In the genomic region with DNA sequence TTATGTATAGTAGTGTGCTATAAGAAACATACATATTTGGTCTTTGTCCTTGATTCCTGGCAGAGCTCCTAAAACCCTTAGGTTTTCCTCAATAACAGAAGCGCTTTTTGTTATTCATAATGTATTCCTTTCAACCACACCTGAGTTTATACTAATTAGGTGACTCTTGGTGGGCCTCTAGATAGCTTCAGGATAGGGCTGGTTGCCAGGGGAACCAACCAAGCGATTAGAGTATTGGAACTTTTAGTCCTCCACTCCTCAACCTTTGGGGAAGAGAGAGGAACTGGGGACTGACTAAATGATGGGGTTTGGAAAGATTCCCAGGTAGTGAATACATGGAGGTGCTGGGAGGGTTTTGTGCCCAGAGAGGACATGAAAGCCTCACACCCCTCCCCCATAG, we compare ENCODE assay signal across 33 cellular contexts.
"Had no signal": no experiment of that assay in that cellular context is flagged by ENCODE, and none has a peak within 500 bp of the region (broad histone marks: within the 10 kb centered on the region; RNA-seq: fewer than 3 reads in every experiment).

No MANE protein-coding gene starts in this region.

- H3K4me1 ChIP-seq: breast epithelium, colonic mucosa, esophagus squamous epithelium had no signal

- H3K27ac Mint-ChIP-seq: activated CD4-positive, alpha-beta memory T cell treated with anti-CD3 and anti-CD28 coated beads for 36 hours; activated CD4-positive, alpha-beta T cell treated with anti-CD3 and anti-CD28 coated beads for 36 hours; activated CD4-positive, alpha-beta T cell treated with anti-CD3 and anti-CD28 coated beads, Interleukin-2, amount 10 ng/mL, durations not matched to agents 24 days and 14 days; activated CD8-positive, alpha-beta memory T cell treated with anti-CD3 and anti-CD28 coated beads, Interleukin-2, amount 10 ng/mL, durations not matched to agents 7 days and 5 days; activated CD8-positive, alpha-beta T cell treated with anti-CD3 and anti-CD28 coated beads, Interleukin-2, amount 10 ng/mL, durations not matched to agents 7 days and 5 days; activated naive CD4-positive, alpha-beta T cell treated with anti-CD3 and anti-CD28 coated beads, Interleukin-2, amount 10 ng/mL, durations not matched to agents 7 days and 5 days; activated naive CD4-positive, alpha-beta T cell treated with anti-CD3 and anti-CD28 coated beads, Interleukin-2, amount 50 U/mL, for 72 hours; activated naive CD8-positive, alpha-beta T cell treated with anti-CD3 and anti-CD28 coated beads, Interleukin-2, amount 10 ng/mL, durations not matched to agents 7 days and 5 days; activated T-helper 1 cell treated with anti-CD3 and anti-CD28 coated beads, Interleukin-12 subunit alpha, Interleukin-12 subunit beta, Interleukin-2, Interleukin-4 antibody, amounts not matched to agents 30 ng/mL and 10 ng/mL and 1 ng/mL, durations not matched to agents 14 hours and 24 hours and 36 hours; activated T-helper 2 cell treated with anti-CD3 and anti-CD28 coated beads, Interferon-gamma antibody, Interleukin-2, Interleukin-4, amounts not matched to agents 10 μg/mL and 5 μg/mL and 100 μg/mL, durations not matched to agents 14 hours and 24 hours and 36 hours; T-cell; T-helper 1 cell treated with Interleukin-12 subunit alpha and Interleukin-12 subunit beta and Interleukin-4 antibody, amounts not matched to agents 30 μg/mL and 1 μg/mL, for 36 hours had no signal

- H3K9me3 ChIP-seq: ascending aorta, breast epithelium, colonic mucosa, esophagus squamous epithelium, gastroesophageal sphincter had no signal

- H3K27me3 ChIP-seq: ascending aorta, breast epithelium, cardiac muscle cell, colonic mucosa, esophagus squamous epithelium, gastroesophageal sphincter had no signal

- DNase-seq: activated CD4-positive, alpha-beta memory T cell treated with anti-CD3 and anti-CD28 coated beads for 36 hours; activated CD4-positive, alpha-beta T cell treated with anti-CD3 and anti-CD28 coated beads for 36 hours; activated CD4-positive, alpha-beta T cell treated with anti-CD3 and anti-CD28 coated beads, Interleukin-2, amount 10 ng/mL, durations not matched to agents 24 days and 14 days; activated CD4-positive, CD25-positive, alpha-beta regulatory T cell; activated CD4-positive, CD25-positive, alpha-beta regulatory T cell treated with anti-CD3 and anti-CD28 coated beads, Interleukin-2, amount 50 U/mL, for 72 hours; activated CD8-positive, alpha-beta memory T cell treated with anti-CD3 and anti-CD28 coated beads, Interleukin-2, amount 10 ng/mL, durations not matched to agents 7 days and 5 days; activated CD8-positive, alpha-beta memory T cell treated with anti-CD3 and anti-CD28 coated beads, Interleukin-2, amount 50 U/mL, for 4 hours; activated CD8-positive, alpha-beta T cell treated with anti-CD3 and anti-CD28 coated beads, Interleukin-2, amount 10 ng/mL, durations not matched to agents 7 days and 5 days; activated effector memory CD4-positive, alpha-beta T cell treated with anti-CD3 and anti-CD28 coated beads, Interleukin-2, amount 50 U/mL, for 16 hours; activated naive CD4-positive, alpha-beta T cell; activated naive CD4-positive, alpha-beta T cell treated with anti-CD3 and anti-CD28 coated beads, Interleukin-2, amount 10 ng/mL, durations not matched to agents 7 days and 5 days; activated naive CD8-positive, alpha-beta T cell treated with anti-CD3 and anti-CD28 coated beads, Interleukin-2, amount 10 ng/mL, durations not matched to agents 7 days and 5 days; activated T-cell treated with anti-CD3 and anti-CD28 coated beads, Interleukin-2, amount 50 U/mL, for 1 hour; activated T-cell treated with anti-CD3 and anti-CD28 coated beads, Interleukin-2, amount 50 U/mL, for 48 hours; central memory CD4-positive, alpha-beta T cell; cerebellar nuclear complex; colonic mucosa; effector CD8-positive, alpha-beta T cell; esophagus squamous epithelium; foreskin melanocyte; T-cell; T-helper 9 cell; WERI-Rb-1 had no signal

- H3K4me1 Mint-ChIP-seq: activated CD8-positive, alpha-beta memory T cell treated with anti-CD3 and anti-CD28 coated beads, Interleukin-2, amount 10 ng/mL, durations not matched to agents 7 days and 5 days; activated naive CD4-positive, alpha-beta T cell treated with anti-CD3 and anti-CD28 coated beads, Interleukin-2, amount 10 ng/mL, durations not matched to agents 7 days and 5 days had no signal

- H3K4me3 ChIP-seq: ascending aorta, breast epithelium, cardiac muscle cell, colonic mucosa, esophagus squamous epithelium, gastroesophageal sphincter had no signal

- H3K4me3 Mint-ChIP-seq: activated CD4-positive, alpha-beta memory T cell treated with anti-CD3 and anti-CD28 coated beads for 36 hours; activated CD4-positive, alpha-beta T cell treated with anti-CD3 and anti-CD28 coated beads for 36 hours; activated CD4-positive, alpha-beta T cell treated with anti-CD3 and anti-CD28 coated beads, Interleukin-2, amount 10 ng/mL, durations not matched to agents 24 days and 14 days; activated CD8-positive, alpha-beta memory T cell treated with anti-CD3 and anti-CD28 coated beads, Interleukin-2, amount 10 ng/mL, durations not matched to agents 7 days and 5 days; activated CD8-positive, alpha-beta T cell treated with anti-CD3 and anti-CD28 coated beads, Interleukin-2, amount 10 ng/mL, durations not matched to agents 7 days and 5 days; activated naive CD4-positive, alpha-beta T cell treated with anti-CD3 and anti-CD28 coated beads, Interleukin-2, amount 10 ng/mL, durations not matched to agents 7 days and 5 days; activated naive CD8-positive, alpha-beta T cell treated with anti-CD3 and anti-CD28 coated beads, Interleukin-2, amount 10 ng/mL, durations not matched to agents 7 days and 5 days; activated T-helper 1 cell treated with anti-CD3 and anti-CD28 coated beads, Interleukin-12 subunit alpha, Interleukin-12 subunit beta, Interleukin-2, Interleukin-4 antibody, amounts not matched to agents 30 ng/mL and 10 ng/mL and 1 ng/mL, durations not matched to agents 14 hours and 24 hours and 36 hours; brain; T-cell; T-helper 1 cell treated with Interleukin-12 subunit alpha and Interleukin-12 subunit beta and Interleukin-4 antibody, amounts not matched to agents 30 μg/mL and 1 μg/mL, for 36 hours had no signal

- H3K27me3 Mint-ChIP-seq: activated CD4-positive, alpha-beta memory T cell treated with anti-CD3 and anti-CD28 coated beads for 36 hours; activated CD4-positive, alpha-beta T cell treated with anti-CD3 and anti-CD28 coated beads for 36 hours; activated CD4-positive, alpha-beta T cell treated with anti-CD3 and anti-CD28 coated beads, Interleukin-2, amount 10 ng/mL, durations not matched to agents 24 days and 14 days; activated CD8-positive, alpha-beta memory T cell treated with anti-CD3 and anti-CD28 coated beads, Interleukin-2, amount 10 ng/mL, durations not matched to agents 7 days and 5 days; activated naive CD4-positive, alpha-beta T cell treated with anti-CD3 and anti-CD28 coated beads, Interleukin-2, amount 10 ng/mL, durations not matched to agents 7 days and 5 days; activated naive CD8-positive, alpha-beta T cell treated with anti-CD3 and anti-CD28 coated beads, Interleukin-2, amount 10 ng/mL, durations not matched to agents 7 days and 5 days; brain; T-cell had no signal

- H3K27ac ChIP-seq: ascending aorta, breast epithelium, cardiac muscle cell, colonic mucosa, epithelial cell of prostate, esophagus squamous epithelium, gastroesophageal sphincter, WERI-Rb-1 had no signal

- H3K9me3 Mint-ChIP-seq: activated CD4-positive, alpha-beta memory T cell treated with anti-CD3 and anti-CD28 coated beads for 36 hours; activated CD4-positive, alpha-beta T cell treated with anti-CD3 and anti-CD28 coated beads, Interleukin-2, amount 10 ng/mL, durations not matched to agents 24 days and 14 days; activated naive CD4-positive, alpha-beta T cell treated with anti-CD3 and anti-CD28 coated beads, Interleukin-2, amount 10 ng/mL, durations not matched to agents 7 days and 5 days; activated naive CD4-positive, alpha-beta T cell treated with anti-CD3 and anti-CD28 coated beads, Interleukin-2, amount 50 U/mL, for 72 hours; activated naive CD8-positive, alpha-beta T cell treated with anti-CD3 and anti-CD28 coated beads, Interleukin-2, amount 10 ng/mL, durations not matched to agents 7 days and 5 days; activated T-helper 1 cell treated with anti-CD3 and anti-CD28 coated beads, Interleukin-12 subunit alpha, Interleukin-12 subunit beta, Interleukin-2, Interleukin-4 antibody, amounts not matched to agents 30 ng/mL and 10 ng/mL and 1 ng/mL, durations not matched to agents 14 hours and 24 hours and 36 hours; activated T-helper 2 cell treated with anti-CD3 and anti-CD28 coated beads, Interferon-gamma antibody, Interleukin-2, Interleukin-4, amounts not matched to agents 10 μg/mL and 5 μg/mL and 100 μg/mL, durations not matched to agents 14 hours and 24 hours and 36 hours; brain; T-cell; T-helper 1 cell treated with Interleukin-12 subunit alpha and Interleukin-12 subunit beta and Interleukin-4 antibody, amounts not matched to agents 30 μg/mL and 1 μg/mL, for 36 hours had no signal

- ATAC-seq: activated CD4-positive, alpha-beta T cell treated with anti-CD3 and anti-CD28 coated beads for 36 hours; activated CD8-positive, alpha-beta memory T cell treated with anti-CD3 and anti-CD28 coated beads, Interleukin-2, amount 10 ng/mL, durations not matched to agents 7 days and 5 days; activated CD8-positive, alpha-beta T cell treated with anti-CD3 and anti-CD28 coated beads, Interleukin-2, amount 10 ng/mL, durations not matched to agents 7 days and 5 days; activated naive CD4-positive, alpha-beta T cell treated with anti-CD3 and anti-CD28 coated beads, Interleukin-2, amount 50 U/mL, for 72 hours; gastroesophageal sphincter; T-cell had no signal

- H3K36me3 ChIP-seq: breast epithelium, colonic mucosa had no signal
